11 cellular contexts compared by ENCODE assay signal in the genomic region with DNA sequence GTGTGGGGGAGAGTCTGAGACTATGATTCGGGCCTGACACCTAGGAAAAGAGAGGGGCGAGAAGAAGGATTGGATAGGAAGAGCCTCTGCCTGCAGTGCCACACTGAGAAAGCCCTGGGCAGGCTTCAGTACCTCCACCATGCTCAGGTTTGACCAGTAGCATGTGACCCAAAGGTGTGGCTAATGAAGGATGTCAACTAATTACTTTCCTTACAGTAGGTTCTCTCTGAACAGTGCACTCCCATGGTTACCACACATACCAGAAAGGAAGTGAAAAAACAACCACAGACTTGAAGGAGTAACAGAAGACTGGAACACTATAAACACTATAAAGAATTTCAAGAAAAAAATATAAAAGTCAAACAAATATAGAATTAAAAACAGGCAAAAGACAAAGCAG. TPM values are rescaled to one million over a fixed set of nuclear protein-coding genes. Genes with fewer than 3 reads are reported as not detected.
DNase-seq lines count a peak whose midpoint lies in the region; ATAC-seq and TF ChIP-seq lines count a peak whose summit lies in the region.
"Had no signal": no experiment of that assay in that cellular context is flagged by ENCODE, and none has a peak within 500 bp of the region (broad histone marks: within the 10 kb centered on the region; RNA-seq: fewer than 3 reads in every experiment).

No MANE protein-coding gene starts in this region.

- H3K4me1 ChIP-seq in Peyer's patch (no peaks in the 10 kb centered on the region), upper lobe of left lung (no peaks in the 10 kb centered on the region)

- WGBS in upper lobe of left lung, 2 donors = 90 to 93% methylated on average over 2 of the region's 2 CpGs

- peaks cover 12 to 17% (median 15%) of the 10 kb centered on the region in 3 donors for H3K4me1 Mint-ChIP-seq in naive B cell

- H3K27ac ChIP-seq in Peyer's patch (no peak overlapping the region), upper lobe of left lung (no peak overlapping the region)
- H3K27ac ChIP-seq: ascending aorta, spleen had no signal

- peaks cover under 1 to 7% of the 10 kb centered on the region in 2 donors for H3K36me3 Mint-ChIP-seq in naive B cell

- no peak overlapping the region for H3K4me3 Mint-ChIP-seq in naive B cell

- no peaks in the 10 kb centered on the region for H3K27me3 Mint-ChIP-seq in naive B cell

- H3K36me3 ChIP-seq in Peyer's patch (no peaks in the 10 kb centered on the region), upper lobe of left lung (peaks cover 0 to 12% (median 0%) of the 10 kb centered on the region in 4 donors)

- H3K27ac Mint-ChIP-seq in naive B cell = peak overlapping the region in 5 of 6 donors; percentile 7 to 72 (median 40)

- TF ChIP-seq CTCF in Peyer's patch (IDR thresholded peaks at IDR 0.05) (no peak), upper lobe of left lung (IDR thresholded peaks at IDR 0.05) (no peak)

- H3K27me3 ChIP-seq in Peyer's patch (no peaks in the 10 kb centered on the region), upper lobe of left lung (no peaks in the 10 kb centered on the region)
- H3K27me3 ChIP-seq: ascending aorta, spleen had no signal

- TF ChIP-seq POLR2A in Peyer's patch (IDR thresholded peaks at IDR 0.05) (no peak), upper lobe of left lung (IDR thresholded peaks at IDR 0.05) (no peak)

- DNase-seq in naive B cell (no peak), Peyer's patch (no peak), DMS 273 (lab: John Stamatoyannopoulos, UW; ENCODE audit: unreplicated experiment) (no peak), upper lobe of left lung (no peak)
- DNase-seq: activated CD4-positive, CD25-positive, alpha-beta regulatory T cell; spleen had no signal

- H3K9me3 ChIP-seq in Peyer's patch = no peaks in the 10 kb centered on the region
- no peaks in the 10 kb centered on the region for H3K9me3 ChIP-seq in upper lobe of left lung
- H3K9me3 ChIP-seq: ascending aorta had no signal

- peak; percentile 88 for ATAC-seq in GM19023 (IDR thresholded peaks at IDR 0.05; ENCODE audit: unreplicated experiment)
- ATAC-seq in GM21786 (IDR thresholded peaks at IDR 0.05; ENCODE audit: unreplicated experiment) = peak; percentile 95
- ATAC-seq in HG03469 (IDR thresholded peaks at IDR 0.05; ENCODE audit: unreplicated experiment) = peak; percentile 97
- ATAC-seq in naive B cell (ENCODE audit: low read depth in 2 of 2) = peak; percentile 28 to 30
- no peak for ATAC-seq in upper lobe of left lung (ENCODE audit: low FRiP score in 2 of 2)

- no peak for TF ChIP-seq EP300 in upper lobe of left lung (IDR thresholded peaks at IDR 0.05)

- H3K9me3 Mint-ChIP-seq in naive B cell = peaks cover 0 to 2% (median 0%) of the 10 kb centered on the region in 7 donors

- H3K4me3 ChIP-seq in Peyer's patch = no peak overlapping the region
- H3K4me3 ChIP-seq in upper lobe of left lung = no peak overlapping the region
- H3K4me3 ChIP-seq: ascending aorta, lung, spleen had no signal

RNA-seq across cellular contexts. Expression of gene SEM1, which starts 46.2 kb away (rescaled TPM):
- polyA plus RNA-seq in naive B cell (ENCODE audit: low read depth in 6 of 6) = 100 to 1,000 TPM in 1 of 6 donors, 10 to 100 TPM in 5; 57.3 to 110 (median 82.2) TPM
- total RNA-seq in Peyer's patch (10 to 100 TPM in 3 of 4 donors, 1 to 10 TPM in 1; 9.2 to 20.0 (median 15.3) TPM), upper lobe of left lung (10 to 100 TPM; 27.1 to 41.9 (median 32.9) TPM)

Comparison
In these comparisons a context has a peak if more than half of its experiments do, and no peak if none do; other contexts are left out.
1. ATAC-seq: peak in GM19023 (single experiment), GM21786 (single experiment), HG03469 (single experiment) and naive B cell (2 of 2); none in upper lobe of left lung (0 of 2).